In genomic region chr3:186046838-186047237, GRCh38 we compare ENCODE assay signal across 26 cellular contexts.
"Had no signal": no experiment of that assay in that cellular context is flagged by ENCODE, and none has a peak within 500 bp of the region (broad histone marks: within the 10 kb centered on the region; RNA-seq: fewer than 3 reads in every experiment).

No MANE protein-coding gene starts in this region.

- H3K4me3 ChIP-seq: K562, Peyer's patch, SJSA1 had no signal

- H3K9ac ChIP-seq: KMS-11, SK-N-SH had no signal

- H3K9me2 ChIP-seq: SK-N-SH had no signal

- H3K27me3 ChIP-seq: Peyer's patch, SJSA1 had no signal

- DNase-seq: MV-4-11; NCI-H1048; NCI-H1105; NCI-H1417; NCI-H1436 treated with DMSO at 0.1 percent for 48 hours; NCI-H1694; NCI-H187 treated with DMSO at 0.1 percent for 48 hours; NCI-H2029 treated with DMSO at 0.1 percent for 48 hours; NCI-H2171; NCI-H226; NCI-H446; NCI-H510A; NCI-H524 treated with DMSO at 0.1 percent for 48 hours; NCI-H69; NCI-H774; NK-92 treated with Interleukin-12 subunit alpha and Interleukin-12 subunit beta, amount 100 ng/mL, for 24 hours; OCI-M1; Peyer's patch; Right ventricle myocardium superior; SIG-M5; SK-N-SH; SW 1271 had no signal

- H3K4me1 ChIP-seq: Peyer's patch had no signal

- H3K4me2 ChIP-seq: KMS-11, SK-N-SH had no signal

- ATAC-seq: K562 had no signal

- H3K9me3 ChIP-seq: Peyer's patch, SJSA1, SK-N-SH had no signal

- H3K27ac ChIP-seq: HL-60, KMS-11, Peyer's patch, SJSA1 had no signal
